ENCODE assay signal across 18 cellular contexts in the genomic region with DNA sequence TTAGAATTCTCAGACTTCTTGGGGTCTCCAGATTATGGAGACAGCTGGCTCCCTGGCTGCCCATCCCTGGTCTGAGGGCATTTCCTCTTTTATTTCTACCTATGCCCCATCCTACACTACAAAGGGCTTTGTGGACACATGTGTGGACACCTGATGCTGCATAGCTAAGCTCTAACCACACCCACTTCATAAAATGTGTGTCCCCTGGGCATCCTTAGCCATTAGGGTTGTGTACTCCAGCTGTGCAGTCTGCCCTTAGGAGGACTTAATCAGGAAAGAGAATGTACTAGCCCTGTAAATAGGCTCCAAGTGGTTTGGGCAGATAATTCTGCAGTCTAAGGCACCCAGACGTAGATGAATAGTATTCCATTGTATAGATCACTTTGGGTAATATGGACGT.
"Had no signal": no experiment of that assay in that cellular context is flagged by ENCODE, and none has a peak within 500 bp of the region (broad histone marks: within the 10 kb centered on the region; RNA-seq: fewer than 3 reads in every experiment).

No MANE protein-coding gene starts in this region.

- H3K9me3 ChIP-seq: thyroid gland had no signal

- H3K27me3 Mint-ChIP-seq: stimulated activated memory B cell treated with anti-CD40 and anti-IgM and Interleukin-4, amounts not matched to agents 10 μg/mL and 1 μg/mL and 100 μg/mL, for 72 hours had no signal

- H3K4me1 ChIP-seq: thyroid gland had no signal

- DNase-seq: activated naive CD4-positive, alpha-beta T cell treated with anti-CD3 and anti-CD28 coated beads for 36 hours; activated naive CD8-positive, alpha-beta T cell treated with anti-CD3 and anti-CD28 coated beads, Interleukin-2, amount 50 U/mL, for 24 hours; aorta; effector memory CD4-positive, alpha-beta T cell; foreskin fibroblast; hippocampal formation; kidney; left ventricle myocardium superior; mesenchymal stem cell; posterior cingulate gyrus; stimulated activated CD4-positive, alpha-beta T cell treated with anti-CD3 and anti-CD28 coated beads, Interleukin-2, amount 100 ng/mL, for 48 hours; thyroid gland had no signal

- ATAC-seq: activated CD4-positive, CD25-positive, alpha-beta regulatory T cell treated with anti-CD3 and anti-CD28 coated beads, Interleukin-2, amount 50 U/mL, for 24 hours; activated naive CD8-positive, alpha-beta T cell treated with anti-CD3 and anti-CD28 coated beads, Interleukin-2, amount 50 U/mL, for 24 hours; activated T-helper 17 cell treated with anti-CD3 and anti-CD28 coated beads, Interleukin-2, amount 50 U/mL, for 72 hours; left ventricle myocardium superior; natural killer cell treated with Interleukin-12 subunit alpha and Interleukin-12 subunit beta and Interleukin-15 and Interleukin-18, amount 100 ng/mL, for 72 hours; stimulated activated memory B cell treated with anti-CD40 and anti-IgM and Interleukin-4, amounts not matched to agents 10 μg/mL and 1 μg/mL and 100 μg/mL, for 72 hours had no signal

- H3K27ac Mint-ChIP-seq: activated naive CD4-positive, alpha-beta T cell treated with anti-CD3 and anti-CD28 coated beads for 36 hours; activated naive CD8-positive, alpha-beta T cell treated with anti-CD3 and anti-CD28 coated beads, Interleukin-2, amount 50 U/mL, for 24 hours; activated T-helper 17 cell treated with anti-CD3 and anti-CD28 coated beads, Interleukin-2, amount 50 U/mL, for 72 hours; dendritic cell treated with granulocyte-macrophage colony-stimulating factor and Interleukin-4, amounts not matched to agents 40 ng/mL and 50 ng/mL, for 4 days; stimulated activated memory B cell treated with anti-CD40 and anti-IgM and Interleukin-4, amounts not matched to agents 10 μg/mL and 1 μg/mL and 100 μg/mL, for 72 hours had no signal

- FAIRE-seq: kidney, urothelium cell line had no signal

- H3K4me3 ChIP-seq: thyroid gland had no signal

- H3K27ac ChIP-seq: thyroid gland had no signal

- H3K36me3 ChIP-seq: thyroid gland had no signal

- H3K27me3 ChIP-seq: thyroid gland had no signal

- H3K9me3 Mint-ChIP-seq: activated naive CD4-positive, alpha-beta T cell treated with anti-CD3 and anti-CD28 coated beads for 36 hours; activated naive CD8-positive, alpha-beta T cell treated with anti-CD3 and anti-CD28 coated beads, Interleukin-2, amount 50 U/mL, for 24 hours; activated T-helper 17 cell treated with anti-CD3 and anti-CD28 coated beads, Interleukin-2, amount 50 U/mL, for 72 hours; dendritic cell treated with granulocyte-macrophage colony-stimulating factor and Interleukin-4, amounts not matched to agents 40 ng/mL and 50 ng/mL, for 4 days; natural killer cell treated with Interleukin-12 subunit alpha and Interleukin-12 subunit beta and Interleukin-15 and Interleukin-18, amount 100 ng/mL, for 72 hours; stimulated activated memory B cell treated with anti-CD40 and anti-IgM and Interleukin-4, amounts not matched to agents 10 μg/mL and 1 μg/mL and 100 μg/mL, for 72 hours had no signal

- H3K4me3 Mint-ChIP-seq: activated naive CD4-positive, alpha-beta T cell treated with anti-CD3 and anti-CD28 coated beads for 36 hours; activated naive CD8-positive, alpha-beta T cell treated with anti-CD3 and anti-CD28 coated beads, Interleukin-2, amount 50 U/mL, for 24 hours; activated T-helper 17 cell treated with anti-CD3 and anti-CD28 coated beads, Interleukin-2, amount 50 U/mL, for 72 hours; dendritic cell treated with granulocyte-macrophage colony-stimulating factor and Interleukin-4, amounts not matched to agents 40 ng/mL and 50 ng/mL, for 4 days; natural killer cell treated with Interleukin-12 subunit alpha and Interleukin-12 subunit beta and Interleukin-15 and Interleukin-18, amount 100 ng/mL, for 72 hours; stimulated activated memory B cell treated with anti-CD40 and anti-IgM and Interleukin-4, amounts not matched to agents 10 μg/mL and 1 μg/mL and 100 μg/mL, for 72 hours had no signal
